Comparison of ENCODE assay signal across 8 cellular contexts in genomic region chr16:53055603-53056527, GRCh38. TPM values are rescaled to one million over a fixed set of nuclear protein-coding genes. Genes with fewer than 3 reads are reported as not detected.
DNase-seq lines count a peak whose midpoint lies in the region; ATAC-seq and TF ChIP-seq lines count a peak whose summit lies in the region.

No MANE protein-coding gene starts in this region.

- no peak for TF ChIP-seq CTCF in neural progenitor cell (IDR thresholded peaks at IDR 0.05)

- no peak overlapping the region for H3K9ac ChIP-seq in neural progenitor cell

- H3K4me1 ChIP-seq in neural progenitor cell: peaks cover 12% of the 10 kb centered on the region

- peaks cover 2% of the 10 kb centered on the region for H3K36me3 Mint-ChIP-seq in activated CD8-positive, alpha-beta T cell treated with anti-CD3 and anti-CD28 coated beads, Interleukin-2, amount 10 ng/mL, durations not matched to agents 7 days and 5 days (ENCODE audit: low read depth)
- no peaks in the 10 kb centered on the region for H3K36me3 Mint-ChIP-seq in neural progenitor cell

- peak overlapping the region; percentile 87 for H3K4me3 Mint-ChIP-seq in activated CD8-positive, alpha-beta T cell treated with anti-CD3 and anti-CD28 coated beads, Interleukin-2, amount 10 ng/mL, durations not matched to agents 7 days and 5 days
- H3K4me3 Mint-ChIP-seq in neural progenitor cell: peak overlapping the region; percentile 91

- H4K20me1 ChIP-seq in neural progenitor cell (ENCODE audit: low read depth): no peaks in the 10 kb centered on the region

- H3K4me1 Mint-ChIP-seq in activated CD8-positive, alpha-beta T cell treated with anti-CD3 and anti-CD28 coated beads, Interleukin-2, amount 10 ng/mL, durations not matched to agents 7 days and 5 days (ENCODE audit: low read depth): peaks cover 54% of the 10 kb centered on the region
- H3K4me1 Mint-ChIP-seq in neural progenitor cell: peaks cover 32% of the 10 kb centered on the region

- H3K4me3 ChIP-seq in neural progenitor cell: peak overlapping the region; percentile 55

- no peaks in the 10 kb centered on the region for H3K27me3 ChIP-seq in neural progenitor cell

- CTCF ChIA-PET in activated CD8-positive, alpha-beta T cell treated with anti-CD3 and anti-CD28 coated beads, Interleukin-2, amount 10 ng/mL, durations not matched to agents 7 days and 5 days (lab: Charles Lee): interaction anchor here (0.6 to 4.2 kb wide), 33 partner anchors 8 to 463 kb away, joined by 3 to 29 read pairs (median 5); no protein-coding TSS in a partner anchor

- peaks cover 26% of the 10 kb centered on the region for H3K79me2 ChIP-seq in neural progenitor cell (ENCODE audit: low read depth)

- ATAC-seq in activated CD8-positive, alpha-beta T cell treated with anti-CD3 and anti-CD28 coated beads, Interleukin-2, amount 10 ng/mL, durations not matched to agents 7 days and 5 days: no peak

- DNase-seq in Daoy (ENCODE audit: low read depth): peak; percentile 56
- DNase-seq in KBM-7: peak; percentile 81
- DNase-seq in activated CD8-positive, alpha-beta T cell treated with anti-CD3 and anti-CD28 coated beads, Interleukin-2, amount 10 ng/mL, durations not matched to agents 7 days and 5 days: peak; percentile 26
- DNase-seq in foreskin melanocyte: peak; percentile 85
- DNase-seq in neural progenitor cell (ENCODE audit: low spot score): peak; percentile 47
- no peak for DNase-seq in NOMO-1 treated with dmso at 0.1 percent for 144 hours (lab: John Stamatoyannopoulos, UW; ENCODE audit: unreplicated experiment)
- no peak for DNase-seq in OCI-M2 (lab: John Stamatoyannopoulos, UW; ENCODE audit: unreplicated experiment)
- DNase-seq in NCI-H1436 treated with DMSO at 0.1 percent for 48 hours (lab: John Stamatoyannopoulos, UW): no peak

- POLR2A ChIA-PET in activated CD8-positive, alpha-beta T cell treated with anti-CD3 and anti-CD28 coated beads, Interleukin-2, amount 10 ng/mL, durations not matched to agents 7 days and 5 days (lab: Charles Lee): interaction anchor here (0.8 to 1.1 kb wide), 2 partner anchors 10 to 43 kb away, joined by 3 read pairs; no protein-coding TSS in a partner anchor

- peak overlapping the region; percentile 89 for H3K27ac Mint-ChIP-seq in activated CD8-positive, alpha-beta T cell treated with anti-CD3 and anti-CD28 coated beads, Interleukin-2, amount 10 ng/mL, durations not matched to agents 7 days and 5 days
- peak overlapping the region; percentile 98 for H3K27ac Mint-ChIP-seq in neural progenitor cell

- H3K27me3 Mint-ChIP-seq in activated CD8-positive, alpha-beta T cell treated with anti-CD3 and anti-CD28 coated beads, Interleukin-2, amount 10 ng/mL, durations not matched to agents 7 days and 5 days (ENCODE audit: low read depth): no peaks in the 10 kb centered on the region
- peaks cover 6% of the 10 kb centered on the region for H3K27me3 Mint-ChIP-seq in neural progenitor cell (ENCODE audit: insufficient read depth, low read depth)

- H2AFZ ChIP-seq in neural progenitor cell (replicated peaks): peak overlapping the region; percentile 75

- H3K4me2 ChIP-seq in neural progenitor cell: peak overlapping the region; percentile 83

- no peak overlapping the region for H3K27ac ChIP-seq in neural progenitor cell

- in situ Hi-C loops in KBM-7 (cut with MboI; ENCODE audit: low pct_unique_long_range_greater_than_20kb, low sequenced_read_pairs): no loop called here

- H3K9me3 Mint-ChIP-seq in activated CD8-positive, alpha-beta T cell treated with anti-CD3 and anti-CD28 coated beads, Interleukin-2, amount 10 ng/mL, durations not matched to agents 7 days and 5 days (ENCODE audit: insufficient read depth): no peaks in the 10 kb centered on the region
- H3K9me3 Mint-ChIP-seq in neural progenitor cell: no peaks in the 10 kb centered on the region

- no peaks in the 10 kb centered on the region for H3K9me3 ChIP-seq in neural progenitor cell (ENCODE audit: low read depth)

- H3K36me3 ChIP-seq in neural progenitor cell: no peaks in the 10 kb centered on the region

- peaks cover 14% of the 10 kb centered on the region for H3F3A ChIP-seq in neural progenitor cell (ENCODE audit: low read depth)

RNA-seq across cellular contexts. Expression of gene CHD9, which starts 1.1 kb away (rescaled TPM):
- total RNA-seq in Daoy (2014; rRNA removed; shearing (Covaris generic)): 9.7 and 12.0 TPM in 2 replicates
- total RNA-seq in activated CD8-positive, alpha-beta T cell treated with anti-CD3 and anti-CD28 coated beads, Interleukin-2, amount 10 ng/mL, durations not matched to agents 7 days and 5 days: 10 to 100 TPM; 23.5 to 32.1 TPM
- total RNA-seq in neural progenitor cell (ENCODE audit: low replicate concordance): 52.7 and 86.0 TPM in 2 replicates

RNA-seq across cellular contexts. Expression of gene CHD9NB, which starts 3.2 kb away (rescaled TPM):
- 0.17 TPM in 1 of 2 replicates, not detected in the other for total RNA-seq in Daoy (2014; rRNA removed; shearing (Covaris generic))
- total RNA-seq in activated CD8-positive, alpha-beta T cell treated with anti-CD3 and anti-CD28 coated beads, Interleukin-2, amount 10 ng/mL, durations not matched to agents 7 days and 5 days: under 1 TPM; 0.23 to 0.26 TPM
- total RNA-seq in neural progenitor cell (ENCODE audit: low replicate concordance): 3.0 and 4.1 TPM in 2 replicates

Comparison
In these comparisons a context has a peak if more than half of its experiments do, and no peak if none do; other contexts are left out.
1. DNase-seq: peak in Daoy (single experiment), KBM-7 (single experiment), activated CD8-positive, alpha-beta T cell treated with anti-CD3 and anti-CD28 coated beads, Interleukin-2, amount 10 ng/mL, durations not matched to agents 7 days and 5 days (single experiment), foreskin melanocyte (single experiment) and neural progenitor cell (single experiment); none in NOMO-1 treated with dmso at 0.1 percent for 144 hours (single experiment), OCI-M2 (single experiment) and NCI-H1436 treated with DMSO at 0.1 percent for 48 hours (single experiment).